Comparison of ENCODE assay signal across 19 cellular contexts in the genomic region with DNA sequence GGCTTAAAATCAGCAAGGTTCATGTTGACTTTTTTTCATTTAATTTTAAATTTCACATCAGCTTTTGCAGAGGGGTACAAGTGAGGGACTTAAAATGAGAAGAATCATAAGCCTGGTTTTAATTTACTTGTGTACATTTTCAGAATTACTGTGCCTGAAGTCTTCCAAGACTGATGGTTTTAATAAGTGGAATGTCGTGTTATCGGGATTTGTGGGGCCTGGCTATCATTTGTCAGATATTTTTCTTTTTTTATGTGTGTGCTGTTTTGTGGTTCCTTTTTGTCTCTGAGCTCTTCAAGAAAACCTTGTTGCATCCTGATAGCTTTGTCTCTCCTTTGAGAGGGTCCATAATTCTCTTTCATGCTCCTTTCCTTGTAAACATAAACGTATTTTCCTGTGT. TPM values are rescaled to one million over a fixed set of nuclear protein-coding genes. Genes with fewer than 3 reads are reported as not detected.
"Had no signal": no experiment of that assay in that cellular context is flagged by ENCODE, and none has a peak within 500 bp of the region (broad histone marks: within the 10 kb centered on the region; RNA-seq: fewer than 3 reads in every experiment).

No MANE protein-coding gene starts in this region.

- H3K27ac Mint-ChIP-seq: activated naive CD4-positive, alpha-beta T cell treated with anti-CD3 and anti-CD28 coated beads, Interleukin-2, amount 50 U/mL, for 72 hours; effector memory CD8-positive, alpha-beta T cell; stimulated activated naive B cell treated with anti-CD40 and anti-IgM and Interleukin-4, amounts not matched to agents 10 μg/mL and 1 μg/mL and 100 μg/mL, for 72 hours; T-helper 1 cell treated with Interleukin-12 subunit alpha and Interleukin-12 subunit beta and Interleukin-4 antibody, amounts not matched to agents 30 μg/mL and 1 μg/mL, for 36 hours had no signal

- H3K4me3 ChIP-seq: cardiac muscle cell, sigmoid colon, spleen, thyroid gland had no signal

- H3K4me1 Mint-ChIP-seq: naive thymus-derived CD8-positive, alpha-beta T cell; stimulated activated naive B cell treated with anti-CD40 and anti-IgM and Interleukin-4, amounts not matched to agents 10 μg/mL and 1 μg/mL and 100 μg/mL, for 72 hours had no signal

- H3K27ac ChIP-seq: cardiac muscle cell, sigmoid colon, spleen, thyroid gland, VCaP had no signal

- H3K27me3 ChIP-seq: cardiac muscle cell, sigmoid colon, thyroid gland had no signal

- H3K9me3 ChIP-seq: sigmoid colon, thyroid gland had no signal

- H3K4me3 Mint-ChIP-seq: effector memory CD8-positive, alpha-beta T cell; naive thymus-derived CD8-positive, alpha-beta T cell; stimulated activated naive B cell treated with anti-CD40 and anti-IgM and Interleukin-4, amounts not matched to agents 10 μg/mL and 1 μg/mL and 100 μg/mL, for 72 hours; T-helper 1 cell treated with Interleukin-12 subunit alpha and Interleukin-12 subunit beta and Interleukin-4 antibody, amounts not matched to agents 30 μg/mL and 1 μg/mL, for 36 hours had no signal

- DNase-seq: activated CD4-positive, CD25-positive, alpha-beta regulatory T cell treated with anti-CD3 and anti-CD28 coated beads, Interleukin-2, amount 50 U/mL, for 72 hours; activated CD8-positive, alpha-beta memory T cell treated with anti-CD3 and anti-CD28 coated beads for 24 hours; activated CD8-positive, alpha-beta memory T cell treated with anti-CD3 and anti-CD28 coated beads, Interleukin-2, amount 50 U/mL, for 48 hours; activated gamma-delta T cell; activated T-cell treated with anti-CD3 and anti-CD28 coated beads, Interleukin-2, amount 50 U/mL, for 48 hours; effector memory CD8-positive, alpha-beta T cell; mesendoderm; naive thymus-derived CD8-positive, alpha-beta T cell; nucleus accumbens; posterior cingulate gyrus; sigmoid colon; spleen; stimulated activated CD4-positive, alpha-beta T cell treated with anti-CD3 and anti-CD28 coated beads, Interleukin-4, amount 100 ng/mL, for 4 hours; stimulated activated naive B cell treated with anti-CD40 and anti-IgM and Interleukin-4, amounts not matched to agents 10 μg/mL and 1 μg/mL and 100 μg/mL, for 72 hours; thyroid gland had no signal

- H3K4me1 ChIP-seq: sigmoid colon, thyroid gland had no signal

- H3K36me3 ChIP-seq: cardiac muscle cell, sigmoid colon, spleen, thyroid gland had no signal

- ATAC-seq: activated naive CD4-positive, alpha-beta T cell treated with anti-CD3 and anti-CD28 coated beads, Interleukin-2, amount 50 U/mL, for 72 hours; effector memory CD8-positive, alpha-beta T cell; naive thymus-derived CD8-positive, alpha-beta T cell; stimulated activated naive B cell treated with anti-CD40 and anti-IgM and Interleukin-4, amounts not matched to agents 10 μg/mL and 1 μg/mL and 100 μg/mL, for 72 hours had no signal

RNA-seq across cellular contexts. Expression of a gene that starts 8.7 kb away (rescaled TPM):
- total RNA-seq: naive thymus-derived CD8-positive, alpha-beta T cell had no signal
- polyA plus RNA-seq: naive thymus-derived CD8-positive, alpha-beta T cell had no signal
